In the genomic region with DNA sequence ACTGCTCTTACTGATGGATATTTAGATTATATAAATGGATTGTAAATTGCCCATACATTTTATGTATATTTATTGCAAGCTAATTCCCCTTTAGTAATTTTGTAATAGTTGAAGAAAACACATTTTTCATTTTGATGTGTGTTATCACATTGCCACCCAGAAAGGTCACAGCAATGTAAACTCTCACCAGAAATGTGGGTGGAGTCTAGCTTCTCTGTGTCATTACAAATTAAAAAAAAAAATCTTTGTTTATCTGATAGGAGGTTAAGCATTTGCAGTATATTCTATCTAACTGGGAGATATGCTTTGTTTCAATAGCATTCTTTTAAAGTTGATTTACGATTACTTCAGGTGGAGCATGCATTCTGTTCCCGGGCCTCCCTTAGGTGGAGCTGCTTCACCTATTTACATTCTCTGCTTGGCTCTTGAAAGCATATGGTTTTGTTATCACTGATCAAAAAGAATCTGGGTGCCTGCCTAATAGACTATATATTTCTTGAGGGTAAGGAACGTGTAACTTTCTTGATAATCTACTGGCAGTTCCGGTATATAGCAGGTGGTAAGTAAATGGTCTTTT, we compare ENCODE assay signal across 17 cellular contexts. TPM values are rescaled to one million over a fixed set of nuclear protein-coding genes. Genes with fewer than 3 reads are reported as not detected.
A peak's percentile ranks its signal among the peaks of the same experiment; 100 is the strongest.
DNase-seq lines count a peak whose midpoint lies in the region; ATAC-seq and TF ChIP-seq lines count a peak whose summit lies in the region.
"Had no signal": no experiment of that assay in that cellular context is flagged by ENCODE, and none has a peak within 500 bp of the region (broad histone marks: within the 10 kb centered on the region; RNA-seq: fewer than 3 reads in every experiment).

No MANE protein-coding gene starts in this region.

- DNase-seq in Caki2 (ENCODE audit: low read depth): peak; percentile 5
- DNase-seq in RWPE2 (ENCODE audit: low spot score): no peak
- DNase-seq in left lung: no peak
- no peak for DNase-seq in D341Med (ENCODE audit: low spot score)
- DNase-seq in tibial nerve (ENCODE audit: low spot score in 2 of 2): no peak
- DNase-seq: activated CD4-positive, alpha-beta T cell treated with anti-CD3 and anti-CD28 coated beads, Interleukin-2, amount 50 U/mL, for 48 hours; cerebellar nuclear complex; COR-L47; esophagus squamous epithelium; NCI-H187; NCI-H524; right cardiac atrium; testis had no signal

- H3K4me3 ChIP-seq in RWPE2 (ENCODE audit: severe bottlenecking) (no peak overlapping the region), left lung (no peak overlapping the region), tibial nerve (no peak overlapping the region)
- H3K4me3 ChIP-seq: ascending aorta, esophagus squamous epithelium, testis had no signal

- H3K36me3 ChIP-seq in RWPE2 (ENCODE audit: low read depth) (peaks cover 45% of the 10 kb centered on the region), left lung (no peaks in the 10 kb centered on the region), tibial nerve (no peaks in the 10 kb centered on the region)
- H3K36me3 ChIP-seq: ascending aorta had no signal

- no peak for TF ChIP-seq POLR2A in tibial nerve (IDR thresholded peaks at IDR 0.05)

- TF ChIP-seq CTCF in 22Rv1 (IDR thresholded peaks at IDR 0.05) (peak; percentile 29), RWPE2 (IDR thresholded peaks at IDR 0.05; ENCODE audit: poor library complexity, severe bottlenecking) (peak; percentile 31), left lung (IDR thresholded peaks at IDR 0.05) (no peak), tibial nerve (IDR thresholded peaks at IDR 0.05) (no peak)

- H3K9me3 ChIP-seq in RWPE2 (ENCODE audit: severe bottlenecking): no peaks in the 10 kb centered on the region
- H3K9me3 ChIP-seq in left lung: no peaks in the 10 kb centered on the region
- no peaks in the 10 kb centered on the region for H3K9me3 ChIP-seq in tibial nerve
- H3K9me3 ChIP-seq: ascending aorta, esophagus squamous epithelium, testis had no signal

- intact Hi-C loops in left lung (cut with DNase I): no loop called here

- H3K4me1 ChIP-seq in RWPE2 (ENCODE audit: insufficient read depth, poor library complexity, severe bottlenecking) (no peaks in the 10 kb centered on the region), left lung (peaks cover 0 to 82% of the 10 kb centered on the region in 2 donors), tibial nerve (peaks cover 0 to 66% (median 3%) of the 10 kb centered on the region in 4 donors)

- in situ Hi-C loops in Caki2 (cut with HindIII; ENCODE audit: low pct_unique_long_range_greater_than_20kb, low sequenced_read_pairs): no loop called here

- H3K27me3 ChIP-seq in RWPE2 (ENCODE audit: insufficient read depth, poor library complexity, severe bottlenecking) (no peaks in the 10 kb centered on the region), left lung (no peaks in the 10 kb centered on the region), tibial nerve (no peaks in the 10 kb centered on the region)
- H3K27me3 ChIP-seq: ascending aorta, esophagus squamous epithelium, testis had no signal

- H3K27ac ChIP-seq in 22Rv1 (no peak overlapping the region), RWPE2 (ENCODE audit: poor library complexity, severe bottlenecking) (no peak overlapping the region), left lung (no peak overlapping the region), tibial nerve (no peak overlapping the region)
- H3K27ac ChIP-seq: ascending aorta, esophagus squamous epithelium, testis had no signal

- TF ChIP-seq EP300 in tibial nerve (IDR thresholded peaks at IDR 0.05): no peak

- 88% methylated on average over 4 of the region's 4 CpGs for WGBS in tibial nerve, 2 donors

- no peak for ATAC-seq in RWPE2 (ENCODE audit: low read depth)
- peak; percentile 46 for ATAC-seq in left lung
- no peak for ATAC-seq in HG02973 (IDR thresholded peaks at IDR 0.05; ENCODE audit: unreplicated experiment)
- ATAC-seq: Right ventricle myocardium inferior had no signal

RNA-seq across cellular contexts. Expression of a gene that starts 7.9 kb away (rescaled TPM):
- 33.9 and 35.6 TPM in 2 replicates for total RNA-seq in Caki2 (2014; rRNA removed; shearing (Covaris generic); ENCODE audit: low replicate concordance)
- 10 to 100 TPM; 52.9 to 66.8 TPM for total RNA-seq in left lung
- total RNA-seq in tibial nerve: 100 to 1,000 TPM in 1 of 4 donors, 10 to 100 TPM in 3; 66.6 to 123 (median 72.1) TPM

Comparison
In these comparisons a context has a peak if more than half of its experiments do, and no peak if none do; other contexts are left out.
1. CTCF ChIP-seq: peak in 22Rv1 (single experiment) and RWPE2 (single experiment); none in left lung (0 of 2) and tibial nerve (0 of 5).